ENCODE assay signal across 8 cellular contexts in the genomic region with DNA sequence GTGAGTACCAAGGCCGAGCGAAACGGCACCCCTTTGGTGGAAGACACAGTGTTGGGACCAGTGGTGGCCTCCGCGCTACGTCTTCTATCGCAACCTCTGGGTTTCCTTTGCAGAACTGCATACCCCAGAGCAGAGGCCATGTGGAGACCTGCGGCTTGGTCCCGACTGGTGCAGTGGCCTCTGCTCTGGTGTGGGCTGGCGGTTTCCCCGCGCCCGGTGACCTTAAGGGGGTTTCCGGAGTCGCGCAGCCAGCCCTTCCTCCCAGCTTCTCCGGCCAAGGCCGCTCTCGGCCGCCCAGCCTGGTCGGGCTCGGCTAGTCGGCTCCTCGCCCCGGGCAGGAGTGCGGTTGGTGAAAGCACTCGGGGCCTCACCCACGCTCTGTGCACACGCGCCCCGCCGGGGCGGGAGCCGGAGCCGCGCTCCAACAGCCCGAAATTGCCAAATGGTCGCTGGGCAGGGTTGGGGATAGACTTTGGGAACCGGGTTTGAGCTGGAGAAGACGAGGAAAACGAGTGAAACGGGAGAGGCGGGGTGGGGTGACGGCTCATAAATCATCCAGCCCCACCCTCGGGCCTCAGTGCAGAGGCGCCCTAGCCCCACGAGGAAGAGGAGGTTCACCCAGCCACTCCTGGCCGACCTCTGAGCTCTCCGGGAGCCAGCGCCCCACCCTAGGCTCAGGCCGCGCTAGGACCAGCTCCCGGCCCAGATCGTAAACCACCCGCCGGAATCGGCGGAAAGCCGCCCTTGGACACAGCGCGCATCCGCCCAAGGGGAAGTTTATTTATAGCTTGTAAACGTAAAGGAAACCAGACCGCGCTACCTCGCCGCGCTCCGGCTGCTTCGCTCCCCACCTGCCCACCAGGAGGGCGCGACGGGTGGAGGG.
A peak's percentile ranks its signal among the peaks of the same experiment; 100 is the strongest.
DNase-seq lines count a peak whose midpoint lies in the region; ATAC-seq, FAIRE-seq and TF ChIP-seq lines count a peak whose summit lies in the region.

No MANE protein-coding gene starts in this region.

- H3K9ac ChIP-seq in HUES48 (ENCODE audit: low read depth, low read length), result no peak overlapping the region

- peak overlapping the region; percentile 19 for H3K4me3 ChIP-seq in CD4-positive, CD25-positive, alpha-beta regulatory T cell (ENCODE audit: low read depth, low read length)
- H3K4me3 ChIP-seq in HUES48 (ENCODE audit: low read depth, low read length) (peak overlapping the region; percentile 59; the same call in 1 of the 2 replicates), SJCRH30 (peak overlapping the region; percentile 61), bronchial epithelial cell (ENCODE audit: low read depth, low read length) (peak overlapping the region; percentile 47)

- peak overlapping the region; percentile 71 to 85 (median 78) for H3K4me3 Mint-ChIP-seq in CD4-positive, CD25-positive, alpha-beta regulatory T cell

- TF ChIP-seq CTCF in bronchial epithelial cell (IDR thresholded peaks at IDR 0.05; ENCODE audit: insufficient read depth, low read length, severe bottlenecking), result no peak

- ATAC-seq in CD4-positive, CD25-positive, alpha-beta regulatory T cell (ENCODE audit: low read depth in 2 of 2), result peak in 1 of 2 donors; percentile 29
- no peak for ATAC-seq in HG03025 (IDR thresholded peaks at IDR 0.05; ENCODE audit: low FRiP score, unreplicated experiment)

- peak in 1 of 3 donors; percentile 56 for DNase-seq in CD4-positive, CD25-positive, alpha-beta regulatory T cell
- peak; percentile 51 to 55 for DNase-seq in SJCRH30
- peak; percentile 43 for DNase-seq in bronchial epithelial cell (ENCODE audit: low read depth)
- DNase-seq in stimulated activated CD8-positive, alpha-beta memory T cell treated with anti-CD3 and anti-CD28 coated beads, Interleukin-12 subunit alpha, Interleukin-12 subunit beta, amount 100 ng/mL, for 4 hours (ENCODE audit: low read depth), result peak; percentile 28

- H3K27me3 Mint-ChIP-seq in CD4-positive, CD25-positive, alpha-beta regulatory T cell, result peaks cover 30% of the 10 kb centered on the region

- H3K9me3 ChIP-seq in CD4-positive, CD25-positive, alpha-beta regulatory T cell (ENCODE audit: control insufficient read depth in 2 of 2, low read length in 2 of 2), result no peaks in the 10 kb centered on the region
- peaks cover 5% of the 10 kb centered on the region; the same call in 1 of the 2 replicates for H3K9me3 ChIP-seq in HUES48 (ENCODE audit: control insufficient read depth, insufficient read depth, low read length)
- no peaks in the 10 kb centered on the region for H3K9me3 ChIP-seq in SJCRH30 (replicated peaks)

- no peak overlapping the region for H3K27ac Mint-ChIP-seq in CD4-positive, CD25-positive, alpha-beta regulatory T cell

- H3K9me3 Mint-ChIP-seq in CD4-positive, CD25-positive, alpha-beta regulatory T cell, result peaks cover 0 to 4% (median 0%) of the 10 kb centered on the region in 7 donors

- no peak for FAIRE-seq in bronchial epithelial cell (lab: Jason Lieb, UNC)

- H3K27me3 ChIP-seq in CD4-positive, CD25-positive, alpha-beta regulatory T cell (ENCODE audit: control insufficient read depth, insufficient read depth, low read length), result peaks cover 2% of the 10 kb centered on the region
- H3K27me3 ChIP-seq in HUES48 (ENCODE audit: control insufficient read depth, insufficient read depth, low read length), result peaks cover 75% of the 10 kb centered on the region
- H3K27me3 ChIP-seq in SJCRH30, result no peaks in the 10 kb centered on the region
- H3K27me3 ChIP-seq in bronchial epithelial cell (ENCODE audit: control insufficient read depth, insufficient read depth, low read length), result no peaks in the 10 kb centered on the region
- no peaks in the 10 kb centered on the region for H3K27me3 ChIP-seq in layer of hippocampus (ENCODE audit: control insufficient read depth, insufficient read depth, low read length)

- H3K36me3 Mint-ChIP-seq in CD4-positive, CD25-positive, alpha-beta regulatory T cell, result no peaks in the 10 kb centered on the region

- no peak overlapping the region for H3K27ac ChIP-seq in CD4-positive, CD25-positive, alpha-beta regulatory T cell (ENCODE audit: insufficient read depth, low read length, poor library complexity, severe bottlenecking)
- H3K27ac ChIP-seq in HUES48 (ENCODE audit: low read depth, low read length) (no peak overlapping the region), SJCRH30 (peak overlapping the region; percentile 93), layer of hippocampus (ENCODE audit: low read depth, low read length) (peak overlapping the region; percentile 68)

- no peaks in the 10 kb centered on the region for H3K36me3 ChIP-seq in CD4-positive, CD25-positive, alpha-beta regulatory T cell (ENCODE audit: control insufficient read depth, insufficient read depth, low read length)
- H3K36me3 ChIP-seq in HUES48 (ENCODE audit: control insufficient read depth, insufficient read depth, low read length) (no peaks in the 10 kb centered on the region), SJCRH30 (no peaks in the 10 kb centered on the region), bronchial epithelial cell (ENCODE audit: control insufficient read depth, insufficient read depth, low read length) (no peaks in the 10 kb centered on the region)

- H3K4me1 ChIP-seq in CD4-positive, CD25-positive, alpha-beta regulatory T cell (ENCODE audit: control insufficient read depth, insufficient read depth, low read length, poor library complexity, severe bottlenecking), result peaks cover 32% of the 10 kb centered on the region
- peaks cover 35% of the 10 kb centered on the region for H3K4me1 ChIP-seq in HUES48 (ENCODE audit: control insufficient read depth, insufficient read depth, low read length)
- H3K4me1 ChIP-seq in SJCRH30, result no peaks in the 10 kb centered on the region

- H3K4me1 Mint-ChIP-seq in CD4-positive, CD25-positive, alpha-beta regulatory T cell, result peaks cover 0 to 34% (median 11%) of the 10 kb centered on the region in 4 donors

- TF ChIP-seq POLR2A in GM18951 (IDR thresholded peaks at IDR 0.05; ENCODE audit: extremely low read depth, insufficient read depth, insufficient read length), result peak; percentile 47

- in situ Hi-C loops in GM18951 (cut with MboI; ENCODE audit: low sequenced_read_pairs, unreplicated experiment), result loop anchor here (25.0 kb wide), 1 partner anchor 149 kb away; no protein-coding TSS in a partner anchor

Comparison
In these comparisons a context has a peak if more than half of its experiments do, and no peak if none do; other contexts are left out.
1. H3K27ac ChIP-seq: peak in SJCRH30 (single experiment) and layer of hippocampus (single experiment); none in CD4-positive, CD25-positive, alpha-beta regulatory T cell (single experiment) and HUES48 (single experiment).
2. Peak in every context shown above with its lines, with median percentiles within 50 percentile points of each other: H3K4me3 ChIP-seq.